ENCODE assay signal across 1 cellular context in the genomic region with DNA sequence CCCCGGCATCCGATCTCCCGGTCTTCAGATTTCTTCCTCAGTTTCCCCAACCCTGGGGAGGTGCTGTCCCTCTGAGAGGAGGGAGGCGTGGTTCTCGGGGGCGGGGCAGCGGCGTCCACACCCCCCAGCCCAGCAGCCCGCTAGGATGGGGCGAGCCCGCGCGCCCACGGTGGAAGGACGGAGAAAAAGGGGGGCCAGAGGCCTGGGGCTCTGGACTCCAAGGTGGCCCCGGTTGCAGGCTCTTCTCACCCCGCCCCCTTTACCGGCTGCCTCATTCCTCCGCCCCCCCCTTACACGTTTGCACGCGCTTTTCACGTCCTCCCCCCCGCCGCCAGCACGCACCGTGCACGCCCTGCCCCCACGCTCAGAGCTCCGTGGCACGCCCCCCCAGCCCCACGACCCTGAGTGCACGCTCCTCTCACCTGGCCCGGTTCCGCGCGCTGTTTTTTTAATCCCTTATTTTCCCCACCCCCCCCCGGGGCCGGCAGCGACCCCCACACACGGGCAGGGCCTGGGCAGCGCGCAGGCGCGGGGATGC.
A peak's percentile ranks its signal among the peaks of the same experiment; 100 is the strongest.
TF ChIP-seq lines count a peak whose summit lies in the region.

No MANE protein-coding gene starts in this region.

TF ChIP-seq in endothelial cell of umbilical vein, 7 proteins besides CTCF, POLR2A, EP300 and RAD21:
- TF ChIP-seq GATA2 (IDR thresholded peaks at IDR 0.05; ENCODE audit: insufficient read depth, insufficient read length, low read depth, low read length) (no peak), POLR2AphosphoS5 (IDR thresholded peaks at IDR 0.05; ENCODE audit: insufficient read depth, low read depth, low read length) (peak; percentile 12)
